ENCODE assay signal across 20 cellular contexts in genomic region chr19:48108997-48109782, GRCh38. TPM values are rescaled to one million over a fixed set of nuclear protein-coding genes. Genes with fewer than 3 reads are reported as not detected.
DNase-seq lines count a peak whose midpoint lies in the region; ATAC-seq, FAIRE-seq and TF ChIP-seq lines count a peak whose summit lies in the region.
"Had no signal": no experiment of that assay in that cellular context is flagged by ENCODE, and none has a peak within 500 bp of the region (broad histone marks: within the 10 kb centered on the region; RNA-seq: fewer than 3 reads in every experiment).

No MANE protein-coding gene starts in this region.

- H3K4me2 ChIP-seq in endothelial cell of umbilical vein (ENCODE audit: insufficient read depth, low read length), result no peak overlapping the region

- H4K20me1 ChIP-seq in endothelial cell of umbilical vein (replicated peaks; ENCODE audit: control insufficient read depth, extremely low read depth, insufficient read depth, low read length), result no peaks in the 10 kb centered on the region

- POLR2A ChIA-PET in endothelial cell of umbilical vein (lab: Charles Lee), result no interaction called here

- DNase-seq in heart left ventricle (no peak), left cardiac atrium (no peak), NCI-H69 (lab: John Stamatoyannopoulos, UW) (peak; percentile 5), endothelial cell of umbilical vein (ENCODE audit: low read depth, low spot score) (no peak), thyroid gland (no peak), epidermal melanocyte (ENCODE audit: insufficient read length, low spot score) (no peak), NCI-H345 (lab: John Stamatoyannopoulos, UW) (no peak)
- DNase-seq: activated gamma-delta T cell, AML-193, GF-D8, GOT3, head of caudate nucleus, Kasumi-1, NCI-H146, NCI-H2227 treated with DMSO at 0.1 percent for 48 hours, Right ventricle myocardium superior had no signal

- H3K27me3 ChIP-seq in heart left ventricle, result no peaks in the 10 kb centered on the region
- H3K27me3 ChIP-seq in endothelial cell of umbilical vein (ENCODE audit: control insufficient read depth in 2 of 2, insufficient read depth in 2 of 2, low read length in 2 of 2), result no peaks in the 10 kb centered on the region
- H3K27me3 ChIP-seq in thyroid gland, result no peaks in the 10 kb centered on the region
- H3K27me3 ChIP-seq: breast epithelium, suprapubic skin had no signal

- H3K27ac ChIP-seq in heart left ventricle (peak overlapping the region in 9 of 12 donors; percentile 87 to 100 (median 97)), endothelial cell of umbilical vein (ENCODE audit: insufficient read depth, low read depth, low read length) (no peak overlapping the region), thyroid gland (peak overlapping the region in 2 of 3 donors; percentile 95 to 97)

- TF ChIP-seq POLR2A in heart left ventricle (IDR thresholded peaks at IDR 0.05), result no peak
- TF ChIP-seq POLR2A in endothelial cell of umbilical vein (IDR thresholded peaks at IDR 0.05; ENCODE audit: low read depth, low read length), result no peak
- no peak for TF ChIP-seq POLR2A in thyroid gland (IDR thresholded peaks at IDR 0.05)

- peaks cover 0 to 18% (median 7%) of the 10 kb centered on the region in 9 donors for H3K36me3 ChIP-seq in heart left ventricle
- no peaks in the 10 kb centered on the region for H3K36me3 ChIP-seq in endothelial cell of umbilical vein (ENCODE audit: control insufficient read depth in 2 of 2, extremely low read depth in 1 of 2, insufficient read depth in 2 of 2, low read length in 2 of 2)
- H3K36me3 ChIP-seq in thyroid gland, result no peaks in the 10 kb centered on the region
- H3K36me3 ChIP-seq: breast epithelium had no signal

- no peaks in the 10 kb centered on the region for H3K9me1 ChIP-seq in endothelial cell of umbilical vein (replicated peaks; ENCODE audit: control insufficient read depth, extremely low read depth, insufficient read depth, low read length)

- no peak overlapping the region for H3K9ac ChIP-seq in endothelial cell of umbilical vein (replicated peaks; ENCODE audit: extremely low read depth, insufficient read depth, low read length)

- FAIRE-seq in endothelial cell of umbilical vein (lab: Jason Lieb, UNC), result no peak
- FAIRE-seq: islet of Langerhans had no signal

- H3K4me1 ChIP-seq in heart left ventricle (peaks cover 0 to 42% (median 21%) of the 10 kb centered on the region in 12 donors), endothelial cell of umbilical vein (ENCODE audit: control insufficient read depth, extremely low read depth, insufficient read depth, low read length) (peaks cover 32% of the 10 kb centered on the region), thyroid gland (peaks cover 8 to 31% of the 10 kb centered on the region in 2 donors)

- TF ChIP-seq CTCF in heart left ventricle (IDR thresholded peaks at IDR 0.05), result no peak
- no peak for TF ChIP-seq CTCF in endothelial cell of umbilical vein (IDR thresholded peaks at IDR 0.05; ENCODE audit: extremely low read depth in 1 of 2, insufficient read depth in 1 of 2, low read depth in 1 of 2, low read length in 2 of 2)
- no peak for TF ChIP-seq CTCF in thyroid gland (IDR thresholded peaks at IDR 0.05)

- H2AFZ ChIP-seq in endothelial cell of umbilical vein (ENCODE audit: low read depth, low read length), result no peak overlapping the region

- WGBS in heart left ventricle, 4 donors, result 79 to 92% (median 86%) methylated on average over 15 of the region's 15 CpGs
- WGBS in thyroid gland, 2 donors, result 81 to 83% methylated on average over 15 of the region's 15 CpGs

- ATAC-seq in heart left ventricle (no peak), left cardiac atrium (no peak), HG03521 (IDR thresholded peaks at IDR 0.05; ENCODE audit: unreplicated experiment) (no peak)

- H3K4me3 ChIP-seq in heart left ventricle, result peak overlapping the region in 7 of 12 donors; percentile 56 to 68 (median 63)
- H3K4me3 ChIP-seq in endothelial cell of umbilical vein (replicated peaks in 1 of 3; ENCODE audit: insufficient read depth in 1 of 3, low read depth in 1 of 3, low read length in 3 of 3), result no peak overlapping the region
- H3K4me3 ChIP-seq in thyroid gland (replicated peaks in 1 of 3), result no peak overlapping the region

- H3K9me3 ChIP-seq in heart left ventricle (no peaks in the 10 kb centered on the region), endothelial cell of umbilical vein (replicated peaks; ENCODE audit: control insufficient read depth, insufficient read depth, low read length) (no peaks in the 10 kb centered on the region), thyroid gland (no peaks in the 10 kb centered on the region)
- H3K9me3 ChIP-seq: breast epithelium, suprapubic skin had no signal

- CTCF ChIA-PET in endothelial cell of umbilical vein (lab: Charles Lee), result interaction anchor here (1.4 to 12.8 kb wide), 5 partner anchors 10 to 150 kb away, joined by 11 to 229 read pairs (median 15); no protein-coding TSS in a partner anchor

- intact Hi-C loops in heart left ventricle (cut with DNase I) (loop anchor here in 6 of 10 donors (5.0 to 10.0 kb wide), 4 partner anchors 146 to 156 kb away; partner anchors contain the start of gene CARD8 (in 3 of the 6)), left cardiac atrium (cut with DNase I) (loop anchor here (5.0 kb wide), 2 partner anchors 43 to 148 kb away; partner anchors contain the start of gene CARD8 (in 1 of the 2)), endothelial cell of umbilical vein (cut with micrococcal nuclease) (no loop called here), thyroid gland (cut with DNase I) (loop anchor here (5.0 kb wide), 1 partner anchor 43 kb away; no protein-coding TSS in a partner anchor)

- dilution Hi-C loops in endothelial cell of umbilical vein (cut with MboI; ENCODE audit: extremely low pct_ligation_motif_present, low sequenced_read_pairs), result no loop called here

- no peaks in the 10 kb centered on the region for H3K79me2 ChIP-seq in endothelial cell of umbilical vein (ENCODE audit: control insufficient read depth, insufficient read depth, low read length)

- BruUV-seq in endothelial cell of umbilical vein (replicated peaks; lab: Mats Ljungman, UMichigan), result no TSS peak

TF ChIP-seq in endothelial cell of umbilical vein, 7 proteins besides CTCF, POLR2A, EP300 and RAD21:
- TF ChIP-seq JUN (IDR thresholded peaks at IDR 0.05; ENCODE audit: borderline replicate concordance, insufficient read depth, insufficient read length, low read depth) (peak; percentile 21), MYC (IDR thresholded peaks at IDR 0.05; ENCODE audit: low read depth, low read length) (no peak)

RNA-seq across cellular contexts. Expression of gene PLA2G4C, which starts 1.4 kb away (rescaled TPM):
- 10 to 100 TPM; 16.6 to 71.5 (median 41.6) TPM for total RNA-seq in heart left ventricle
- 10 to 100 TPM; 11.0 to 39.0 TPM for polyA plus RNA-seq in heart left ventricle
- total RNA-seq in left cardiac atrium, result 10 to 100 TPM; 20.3 to 23.9 TPM
- total RNA-seq in endothelial cell of umbilical vein, result 32.6 and 63.4 TPM in 2 replicates
- polyA plus RNA-seq in endothelial cell of umbilical vein, result 53.1 and 84.3 TPM in 2 replicates
- polyA plus RNA-seq in endothelial cell of umbilical vein (2011; cell fraction: cytosol; rRNA removed), result 26.2 and 38.9 TPM in 2 replicates
- 81.3 and 144 TPM in 2 replicates for polyA plus RNA-seq in endothelial cell of umbilical vein (2011; cell fraction: nucleus; rRNA removed)
- polyA plus RNA-seq in endothelial cell of umbilical vein (2012), result 42.9 and 60.7 TPM in 2 replicates
- polyA minus RNA-seq in endothelial cell of umbilical vein, result 88.6 and 91.1 TPM in 2 replicates
- 3.0 TPM for polyA minus RNA-seq in endothelial cell of umbilical vein (2011; cell fraction: cytosol; rRNA and poly(A)+ RNA removed)
- 50.4 and 61.1 TPM in 2 replicates for polyA minus RNA-seq in endothelial cell of umbilical vein (2011; cell fraction: nucleus; rRNA and poly(A)+ RNA removed)
- 10 to 100 TPM in 2 of 4 donors, 1 to 10 TPM in 2; 4.8 to 17.7 (median 10.5) TPM for total RNA-seq in thyroid gland

Comparison
In these comparisons a context has a peak if more than half of its experiments do, and no peak if none do; other contexts are left out.
1. H3K4me3 ChIP-seq: peak in heart left ventricle (7 of 12); none in endothelial cell of umbilical vein (0 of 3) and thyroid gland (0 of 3).